10 cellular contexts compared by ENCODE assay signal in genomic region chr10:6401066-6401465, GRCh38.
DNase-seq lines count a peak whose midpoint lies in the region; ATAC-seq and TF ChIP-seq lines count a peak whose summit lies in the region.
"Had no signal": no experiment of that assay in that cellular context is flagged by ENCODE, and none has a peak within 500 bp of the region (broad histone marks: within the 10 kb centered on the region; RNA-seq: fewer than 3 reads in every experiment).

No MANE protein-coding gene starts in this region.

- peak overlapping the region; percentile 62 for H3K56ac ChIP-seq in mesendoderm (ENCODE audit: low read length)

- H4K8ac ChIP-seq in mesendoderm (ENCODE audit: low read depth, low read length) = no peak overlapping the region

- H3K9me3 ChIP-seq in breast epithelium (no peaks in the 10 kb centered on the region), ascending aorta (no peaks in the 10 kb centered on the region)
- H3K9me3 ChIP-seq: transverse colon had no signal

- ATAC-seq in GM18870 (IDR thresholded peaks at IDR 0.05; ENCODE audit: unreplicated experiment) = no peak

- H3K23ac ChIP-seq in mesendoderm (ENCODE audit: low read length) = no peak overlapping the region

- H2BK15ac ChIP-seq in mesendoderm (replicated peaks; ENCODE audit: low read depth) = no peak overlapping the region

- intact Hi-C loops in MCF 10A (cut with micrococcal nuclease) = loop anchor here (1.0 to 10.0 kb wide), 5 partner anchors 184 to 776 kb away; partner anchors contain the start of gene PFKFB3
- intact Hi-C loops in breast epithelium (cut with DNase I; ENCODE audit: low total_unique reads) = loop anchor here (10.0 kb wide), 1 partner anchor 196 kb away; the partner anchor contains the start of gene PFKFB3
- intact Hi-C loops in ascending aorta (cut with DNase I) = loop anchor here (1.0 to 5.0 kb wide), 7 partner anchors 124 to 449 kb away; partner anchors contain the start of gene PFKFB3

- H3K4me3 ChIP-seq in breast epithelium = no peak overlapping the region
- H3K4me3 ChIP-seq in ascending aorta = peak overlapping the region in 1 of 2 donors; percentile 55
- no peak overlapping the region for H3K4me3 ChIP-seq in mesendoderm (ENCODE audit: low read length)

- no peak overlapping the region for H3K9ac ChIP-seq in mesendoderm (ENCODE audit: low read length)

- no peak overlapping the region for H3K4me2 ChIP-seq in mesendoderm (ENCODE audit: low read length)

- peak overlapping the region; percentile 63 for H3K27ac Mint-ChIP-seq in MCF 10A (ENCODE audit: low read depth, unreplicated experiment)

- H2BK5ac ChIP-seq in mesendoderm (ENCODE audit: low read length) = peak overlapping the region; percentile 69

- peak overlapping the region in 1 of 2 donors; percentile 33 for H3K27ac ChIP-seq in breast epithelium
- peak overlapping the region; percentile 48 to 71 for H3K27ac ChIP-seq in ascending aorta
- peak overlapping the region; percentile 8 for H3K27ac ChIP-seq in mesendoderm (ENCODE audit: low read depth, low read length)

- no peaks in the 10 kb centered on the region for H3K79me2 ChIP-seq in mesendoderm (ENCODE audit: control insufficient read depth, insufficient read depth, low read length)

- no CpG with 5 or more reads among the region's 7 CpGs for WGBS in mesendoderm (ENCODE audit: extremely low coverage, insufficient coverage, low lambda C conversion rate)

- CTCF ChIA-PET in MCF 10A (lab: Yijun Ruan, JAX) = interaction anchor here (0.5 to 5.6 kb wide), 38 partner anchors 9 to 513 kb away, joined by 3 to 114 read pairs (median 5); partner anchors contain the start of gene PFKFB3

- H3K4me1 Mint-ChIP-seq in MCF 10A (ENCODE audit: insufficient read depth, unreplicated experiment) = peaks cover 31% of the 10 kb centered on the region

- TSS peak; percentile 95 for BruUV-seq in MCF 10A (replicated peaks; lab: Mats Ljungman, UMichigan)

- H2BK120ac ChIP-seq in mesendoderm (ENCODE audit: low read depth, low read length) = no peak overlapping the region

- no peak overlapping the region for H4K5ac ChIP-seq in mesendoderm (ENCODE audit: low read length)

- no peaks in the 10 kb centered on the region for H3K36me3 Mint-ChIP-seq in MCF 10A (ENCODE audit: insufficient read depth, unreplicated experiment)

- no peaks in the 10 kb centered on the region for H3K9me3 Mint-ChIP-seq in MCF 10A (ENCODE audit: unreplicated experiment)

- POLR2A ChIA-PET in MCF 10A (lab: Yijun Ruan, JAX) = interaction anchor here (0.6 to 4.3 kb wide), 14 partner anchors 10 to 856 kb away, joined by 3 to 100 read pairs (median 4); partner anchors contain the start of gene PFKFB3

- H3K4me3 Mint-ChIP-seq in MCF 10A (ENCODE audit: unreplicated experiment) = peak overlapping the region; percentile 73

- peak overlapping the region; percentile 37 for H3K4ac ChIP-seq in mesendoderm (ENCODE audit: low read depth, low read length)

- H2AK5ac ChIP-seq in mesendoderm (ENCODE audit: low read length) = peak overlapping the region; percentile 98

- no peaks in the 10 kb centered on the region for H3K79me1 ChIP-seq in mesendoderm (ENCODE audit: low read length)

- TF ChIP-seq POLR2A in breast epithelium (IDR thresholded peaks at IDR 0.05) = no peak

- no peak for TF ChIP-seq CTCF in MCF 10A (IDR thresholded peaks at IDR 0.05; ENCODE audit: unreplicated experiment)
- no peak for TF ChIP-seq CTCF in breast epithelium (IDR thresholded peaks at IDR 0.05)
- TF ChIP-seq CTCF in ascending aorta (IDR thresholded peaks at IDR 0.05) = no peak

- H3K4me1 ChIP-seq in breast epithelium (peaks cover 0 to 6% of the 10 kb centered on the region in 2 donors), ascending aorta (peaks cover 0 to 13% of the 10 kb centered on the region in 2 donors), mesendoderm (ENCODE audit: control insufficient read depth, low read depth, low read length) (no peaks in the 10 kb centered on the region)

- no peak overlapping the region for H3K18ac ChIP-seq in mesendoderm (ENCODE audit: low read length)

- peaks cover 30% of the 10 kb centered on the region for H3K27me3 Mint-ChIP-seq in MCF 10A (ENCODE audit: insufficient read depth, unreplicated experiment)

- no peak for DNase-seq in MCF 10A (ENCODE audit: unreplicated experiment)
- no peak for DNase-seq in breast epithelium (ENCODE audit: low spot score in 2 of 2)
- DNase-seq in ascending aorta (ENCODE audit: low spot score in 2 of 2) = no peak
- DNase-seq in mesendoderm = no peak
- DNase-seq in EL = no peak
- DNase-seq in NK-92 treated with Interleukin-12 subunit alpha and Interleukin-12 subunit beta, amount 100 ng/mL, for 24 hours (lab: John Stamatoyannopoulos, UW) = no peak
- no peak for DNase-seq in globus pallidus (ENCODE audit: low spot score)
- DNase-seq: cortex of kidney had no signal

- H3K36me3 ChIP-seq in breast epithelium (no peaks in the 10 kb centered on the region), ascending aorta (no peaks in the 10 kb centered on the region), mesendoderm (ENCODE audit: control insufficient read depth, insufficient read depth, low read length) (no peaks in the 10 kb centered on the region)
- H3K36me3 ChIP-seq: transverse colon had no signal

- H3K27me3 ChIP-seq in breast epithelium (no peaks in the 10 kb centered on the region), ascending aorta (no peaks in the 10 kb centered on the region), mesendoderm (ENCODE audit: insufficient read depth, low read length, poor library complexity) (no peaks in the 10 kb centered on the region)
- H3K27me3 ChIP-seq: transverse colon had no signal
